In the genomic region with DNA sequence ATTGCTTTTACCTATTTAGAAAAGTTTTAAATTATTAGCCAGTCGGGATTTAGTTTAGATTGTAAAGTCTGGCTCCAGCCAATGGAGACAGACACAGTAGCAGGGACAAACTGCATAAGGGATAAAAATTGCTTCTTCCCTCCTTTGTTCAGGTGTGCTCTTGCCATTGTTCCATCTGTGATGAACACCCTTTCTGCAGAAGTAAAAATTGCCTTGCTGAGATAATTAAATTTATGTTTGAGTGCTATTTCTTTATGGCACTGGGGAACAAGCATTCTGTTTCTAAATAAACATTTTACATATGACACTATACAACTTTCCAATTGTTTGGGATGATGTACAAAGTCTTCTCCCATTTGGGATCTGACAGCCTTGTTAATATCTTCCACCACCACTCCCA, we compare ENCODE assay signal across 11 cellular contexts. TPM values are rescaled to one million over a fixed set of nuclear protein-coding genes. Genes with fewer than 3 reads are reported as not detected.
"Had no signal": no experiment of that assay in that cellular context is flagged by ENCODE, and none has a peak within 500 bp of the region (broad histone marks: within the 10 kb centered on the region; RNA-seq: fewer than 3 reads in every experiment).

No MANE protein-coding gene starts in this region.

- H3K9ac ChIP-seq: GM23248 had no signal

- DNase-seq: GM23248, GOT3, H7, HFFc6, Kasumi-1, KG1 had no signal

- H3K4me3 ChIP-seq: GM23248, HAP-1 had no signal

- H3K27ac ChIP-seq: GM23248 had no signal

- H2AFZ ChIP-seq: GM23248 had no signal

- H3K4me1 ChIP-seq: HAP-1 had no signal

- FAIRE-seq: HTR-8/SVneo had no signal

RNA-seq across cellular contexts. Expression of gene OR7C2, which starts 18.0 kb away (rescaled TPM):
- total RNA-seq: GM23248, H4, H7, HFFc6, HT-29 had no signal
- polyA plus RNA-seq: GM23248, IgD-negative memory B cell had no signal

RNA-seq across cellular contexts. Expression of gene SLC1A6, which starts 20.4 kb away (rescaled TPM):
- total RNA-seq: GM23248, HFFc6, HT-29 had no signal
- polyA plus RNA-seq: GM23248, IgD-negative memory B cell had no signal
